In genomic region chr11:62839050-62840015, GRCh38 we compare ENCODE assay signal across 8 cellular contexts. TPM values are rescaled to one million over a fixed set of nuclear protein-coding genes. Genes with fewer than 3 reads are reported as not detected.
DNase-seq lines count a peak whose midpoint lies in the region; ATAC-seq and TF ChIP-seq lines count a peak whose summit lies in the region.

Gene WDR74 (minus strand): TSS chr11:62839590. CDS start chr11:62839570, 20 bp downstream.

- H3K36me3 ChIP-seq in right lobe of liver, result peaks cover 0 to 20% (median 7%) of the 10 kb centered on the region in 4 donors

- peak within 1 kb of the TSS; percentile 87 for H3K27ac ChIP-seq in C4-2B
- peak within 1 kb of the TSS; percentile 88 to 100 (median 99) for H3K27ac ChIP-seq in dorsolateral prefrontal cortex
- H3K27ac ChIP-seq in right lobe of liver, result peak within 1 kb of the TSS; percentile 94 to 99 (median 98)

- H3K4me1 ChIP-seq in right lobe of liver, result peaks cover 0 to 15% (median 3%) of the 10 kb centered on the region in 4 donors

- intact Hi-C loops in dorsolateral prefrontal cortex (cut with DNase I) (loop anchor here (1.0 to 5.0 kb wide), 4 partner anchors 7 to 112 kb away; partner anchors contain the start of genes HNRNPUL2 (in 1 of the 2), SLC3A2 (in 1 of the 2), STX5 (in 1 of the 2) and TEX54 (in 1 of the 2)), right lobe of liver (cut with DNase I) (no loop called here)

- TF ChIP-seq POLR2A in right lobe of liver (IDR thresholded peaks at IDR 0.05), result peak; percentile 81

- no peak for TF ChIP-seq CTCF in C4-2B (conservative IDR thresholded peaks at IDR 0.05)
- peak in 21 of 56 donors; percentile 8 to 45 (median 23) for TF ChIP-seq CTCF in dorsolateral prefrontal cortex (IDR thresholded peaks at IDR 0.05 in 54 of 56, conservative IDR thresholded peaks at IDR 0.05 in 2 of 56; ENCODE audit: low read depth in 1 of 56, partially characterized antibody in 56 of 56)
- TF ChIP-seq CTCF in right lobe of liver (IDR thresholded peaks at IDR 0.05), result no peak

- H3K9me3 ChIP-seq in right lobe of liver, result no peaks in the 10 kb centered on the region

- WGBS in right lobe of liver (ENCODE audit: insufficient coverage, low coverage, low lambda C conversion rate, missing lambda C conversion rate), result 0% methylated on average over 32 of the region's 66 CpGs

- ATAC-seq in GM19372 (IDR thresholded peaks at IDR 0.05; ENCODE audit: low read depth, unreplicated experiment) (peak; percentile 45), HG03575 (IDR thresholded peaks at IDR 0.05; ENCODE audit: extremely low read depth, insufficient number of reproducible peaks, low FRiP score, unreplicated experiment) (peak; percentile 32), right lobe of liver (peak; percentile 63 to 73 (median 68))

- peak; percentile 95 for DNase-seq in NCI-H774 (lab: John Stamatoyannopoulos, UW)
- peak; percentile 89 to 92 for DNase-seq in activated CD4-positive, alpha-beta T cell treated with anti-CD3 and anti-CD28 coated beads, Interleukin-2, amount 50 U/mL, for 4 hours
- peak; percentile 91 to 97 (median 95) for DNase-seq in dorsolateral prefrontal cortex
- peak; percentile 95 to 96 (median 95) for DNase-seq in right lobe of liver
- peak; percentile 85 to 94 for DNase-seq in stimulated activated CD4-positive, alpha-beta T cell treated with anti-CD3 and anti-CD28 coated beads, Interleukin-4, amount 100 ng/mL, for 4 hours

- H3K4me3 ChIP-seq in dorsolateral prefrontal cortex, result peak within 1 kb of the TSS; percentile 65 to 100 (median 95)
- peak within 1 kb of the TSS; percentile 84 to 95 (median 88) for H3K4me3 ChIP-seq in right lobe of liver

- H3K27me3 ChIP-seq in dorsolateral prefrontal cortex (no peaks in the 10 kb centered on the region), right lobe of liver (no peaks in the 10 kb centered on the region)

RNA-seq across cellular contexts. Expression of gene WDR74, which starts in this region (rescaled TPM):
- total RNA-seq in dorsolateral prefrontal cortex, result 10 to 100 TPM; 23.7 to 53.8 (median 36.2) TPM
- total RNA-seq in right lobe of liver, result 10 to 100 TPM; 17.6 to 30.6 (median 24.3) TPM

Comparison
In these comparisons a context has a peak if more than half of its experiments do, and no peak if none do; other contexts are left out.
1. Peak in every context shown above with its lines: DNase-seq, ATAC-seq, H3K4me3 ChIP-seq and H3K27ac ChIP-seq.
2. intact Hi-C loops: an anchor here in dorsolateral prefrontal cortex (1.0 to 5.0 kb wide); none called in right lobe of liver.